ENCODE assay signal across 9 cellular contexts in genomic region chr10:44864042-44864436, GRCh38. TPM values are rescaled to one million over a fixed set of nuclear protein-coding genes. Genes with fewer than 3 reads are reported as not detected.
DNase-seq lines count a peak whose midpoint lies in the region; ATAC-seq lines count a peak whose summit lies in the region.
"Had no signal": no experiment of that assay in that cellular context is flagged by ENCODE, and none has a peak within 500 bp of the region (broad histone marks: within the 10 kb centered on the region; RNA-seq: fewer than 3 reads in every experiment).

No MANE protein-coding gene starts in this region.

- H3K36me3 Mint-ChIP-seq in dendritic cell treated with granulocyte-macrophage colony-stimulating factor and Interleukin-4, amounts not matched to agents 40 ng/mL and 50 ng/mL, for 4 days (ENCODE audit: low read depth), result peaks cover 6% of the 10 kb centered on the region
- no peaks in the 10 kb centered on the region for H3K36me3 Mint-ChIP-seq in naive B cell

- no peaks in the 10 kb centered on the region for H3K9me3 Mint-ChIP-seq in dendritic cell treated with granulocyte-macrophage colony-stimulating factor and Interleukin-4, amounts not matched to agents 40 ng/mL and 50 ng/mL, for 4 days
- no peaks in the 10 kb centered on the region for H3K9me3 Mint-ChIP-seq in naive B cell

- H3K27ac Mint-ChIP-seq in dendritic cell treated with granulocyte-macrophage colony-stimulating factor and Interleukin-4, amounts not matched to agents 40 ng/mL and 50 ng/mL, for 4 days, result peak overlapping the region; percentile 57
- H3K27ac Mint-ChIP-seq in naive B cell, result peak overlapping the region in 1 of 6 donors; percentile 69

- DNase-seq in DMS153 (lab: John Stamatoyannopoulos, UW) (peak; percentile 65), NCI-H2227 (lab: John Stamatoyannopoulos, UW; ENCODE audit: unreplicated experiment) (peak; percentile 74), naive B cell (peak; percentile 15)

- intact Hi-C loops in dendritic cell treated with granulocyte-macrophage colony-stimulating factor and Interleukin-4, amounts not matched to agents 40 ng/mL and 50 ng/mL, for 4 days (cut with micrococcal nuclease), result loop anchor here (2.0 to 5.0 kb wide), 2 partner anchors 1172 to 1193 kb away; no protein-coding TSS in a partner anchor

- peaks cover 17% of the 10 kb centered on the region for H3K4me1 Mint-ChIP-seq in dendritic cell treated with granulocyte-macrophage colony-stimulating factor and Interleukin-4, amounts not matched to agents 40 ng/mL and 50 ng/mL, for 4 days (ENCODE audit: low read depth)
- H3K4me1 Mint-ChIP-seq in naive B cell, result peaks cover 16 to 22% (median 16%) of the 10 kb centered on the region in 3 donors

- peak overlapping the region; percentile 89 for H3K4me3 Mint-ChIP-seq in dendritic cell treated with granulocyte-macrophage colony-stimulating factor and Interleukin-4, amounts not matched to agents 40 ng/mL and 50 ng/mL, for 4 days
- peak overlapping the region; percentile 57 to 96 (median 89) for H3K4me3 Mint-ChIP-seq in naive B cell

- ATAC-seq in naive B cell (ENCODE audit: low read depth in 2 of 2) (peak; percentile 53 to 55), HG03280 (IDR thresholded peaks at IDR 0.05; ENCODE audit: unreplicated experiment) (no peak), HG02798 (IDR thresholded peaks at IDR 0.05; ENCODE audit: poor library complexity, unreplicated experiment) (no peak), GM21526 (IDR thresholded peaks at IDR 0.05; ENCODE audit: low FRiP score, unreplicated experiment) (no peak), GM21576 (IDR thresholded peaks at IDR 0.05; ENCODE audit: unreplicated experiment) (no peak)

- H3K27me3 Mint-ChIP-seq in dendritic cell treated with granulocyte-macrophage colony-stimulating factor and Interleukin-4, amounts not matched to agents 40 ng/mL and 50 ng/mL, for 4 days, result peaks cover 54% of the 10 kb centered on the region
- peaks cover 48 to 61% (median 60%) of the 10 kb centered on the region in 3 donors for H3K27me3 Mint-ChIP-seq in naive B cell

RNA-seq across cellular contexts. Expression of gene TMEM72, which starts 47.1 kb away (rescaled TPM):
- not detected for polyA plus RNA-seq in naive B cell (ENCODE audit: low read depth in 6 of 6)
- polyA plus RNA-seq: urinary bladder had no signal

Comparison
In these comparisons a context has a peak if more than half of its experiments do, and no peak if none do; other contexts are left out.
1. DNase-seq: peak in every context shown above with its lines; median percentile 74 in NCI-H2227; 65 in DMS153; 15 in naive B cell.
2. ATAC-seq: peak in naive B cell (2 of 2); none in HG03280 (single experiment), HG02798 (single experiment), GM21526 (single experiment) and GM21576 (single experiment).